In the genomic region with DNA sequence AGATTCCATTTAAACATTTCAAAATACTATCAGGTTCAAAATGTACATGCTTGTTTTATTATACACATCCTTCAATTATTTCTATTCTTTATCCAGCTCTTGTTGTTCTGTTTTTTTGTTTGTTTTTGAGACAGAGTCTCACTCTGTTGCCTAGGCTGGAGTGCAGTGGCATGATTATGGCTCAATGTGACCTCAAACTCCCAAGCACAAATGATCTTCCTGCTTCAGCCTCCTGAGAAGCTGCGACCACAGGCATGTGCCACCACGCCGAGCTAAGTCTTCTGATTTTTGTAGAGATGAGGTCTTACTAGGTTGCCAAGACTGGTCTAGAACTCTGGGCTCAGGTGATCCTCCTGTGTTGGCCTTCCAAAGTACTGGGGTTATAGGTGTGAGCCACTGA, we compare ENCODE assay signal across 23 cellular contexts.
"Had no signal": no experiment of that assay in that cellular context is flagged by ENCODE, and none has a peak within 500 bp of the region (broad histone marks: within the 10 kb centered on the region; RNA-seq: fewer than 3 reads in every experiment).

No MANE protein-coding gene starts in this region.

- DNase-seq: activated CD4-positive, alpha-beta T cell treated with anti-CD3 and anti-CD28 coated beads, Interleukin-2, amount 50 U/mL, for 1 hour; activated CD4-positive, CD25-positive, alpha-beta regulatory T cell treated with anti-CD3 and anti-CD28 coated beads, Interleukin-2, amount 50 U/mL, for 72 hours; activated CD8-positive, alpha-beta memory T cell treated with anti-CD3 and anti-CD28 coated beads for 24 hours; activated naive CD4-positive, alpha-beta T cell treated with Interleukin-2 at 50 U/mL for 16 hours; activated T-cell treated with anti-CD3 and anti-CD28 coated beads, Interleukin-2, amount 50 U/mL, for 48 hours; amygdala; cerebellar nuclear complex; kidney; natural killer cell; stimulated activated CD4-positive, alpha-beta T cell treated with anti-CD3 and anti-CD28 coated beads, Interleukin-15, amount 100 ng/mL, for 24 hours; stimulated activated CD4-positive, alpha-beta T cell treated with anti-CD3 and anti-CD28 coated beads, Interleukin-2, amount 100 ng/mL, for 48 hours; stimulated activated CD8-positive, alpha-beta memory T cell treated with anti-CD3 and anti-CD28 coated beads, Interleukin-4, amount 100 ng/mL, for 48 hours; stimulated activated naive CD4-positive, alpha-beta T cell treated with Interleukin-2 at 50 U/mL for 16 hours; substantia nigra; T-cell; thyroid gland; upper lobe of right lung; WERI-Rb-1 had no signal

- H3K9me3 ChIP-seq: thyroid gland, upper lobe of right lung had no signal

- H3K27me3 ChIP-seq: thyroid gland, upper lobe of right lung had no signal

- H3K4me3 ChIP-seq: coronary artery, smooth muscle cell, thyroid gland, upper lobe of right lung had no signal

- H3K27ac ChIP-seq: coronary artery, thyroid gland, upper lobe of right lung, WERI-Rb-1 had no signal

- H3K4me3 Mint-ChIP-seq: natural killer cell; T-cell; T-helper 2 cell treated with Interferon-gamma antibody and Interleukin-4, amounts not matched to agents 5 μg/mL and 100 μg/mL, for 36 hours had no signal

- ATAC-seq: left lobe of liver, natural killer cell, T-cell, upper lobe of right lung had no signal

- H3K27me3 Mint-ChIP-seq: progenitor cell of endocrine pancreas, T-cell had no signal

- H3K27ac Mint-ChIP-seq: natural killer cell; progenitor cell of endocrine pancreas; T-cell; T-helper 2 cell treated with Interferon-gamma antibody and Interleukin-4, amounts not matched to agents 5 μg/mL and 100 μg/mL, for 36 hours had no signal

- H3K9me3 Mint-ChIP-seq: natural killer cell; T-cell; T-helper 2 cell treated with Interferon-gamma antibody and Interleukin-4, amounts not matched to agents 5 μg/mL and 100 μg/mL, for 36 hours had no signal

- H3K4me2 ChIP-seq: smooth muscle cell had no signal
